In genomic region chr4:15779789-15780188, GRCh38 we compare ENCODE assay signal across 9 cellular contexts. TPM values are rescaled to one million over a fixed set of nuclear protein-coding genes. Genes with fewer than 3 reads are reported as not detected.
DNase-seq lines count a peak whose midpoint lies in the region; ATAC-seq, FAIRE-seq and TF ChIP-seq lines count a peak whose summit lies in the region.
"Had no signal": no experiment of that assay in that cellular context is flagged by ENCODE, and none has a peak within 500 bp of the region (broad histone marks: within the 10 kb centered on the region; RNA-seq: fewer than 3 reads in every experiment).

No MANE protein-coding gene starts in this region.

- H3K9me3 Mint-ChIP-seq in activated T-cell treated with anti-CD3 and anti-CD28 coated beads, Interleukin-2, amount 50 U/mL, for 72 hours = no peaks in the 10 kb centered on the region
- H3K9me3 Mint-ChIP-seq in activated T-helper 17 cell treated with anti-CD3 and anti-CD28 coated beads, Interleukin-2, amount 50 U/mL, for 72 hours = no peaks in the 10 kb centered on the region

- H3K27me3 Mint-ChIP-seq in activated T-cell treated with anti-CD3 and anti-CD28 coated beads, Interleukin-2, amount 50 U/mL, for 72 hours (ENCODE audit: low read depth) = peaks cover 31% of the 10 kb centered on the region
- peaks cover 25% of the 10 kb centered on the region for H3K27me3 Mint-ChIP-seq in activated T-helper 17 cell treated with anti-CD3 and anti-CD28 coated beads, Interleukin-2, amount 50 U/mL, for 72 hours

- H3K4me2 ChIP-seq in keratinocyte (ENCODE audit: control insufficient read depth, extremely low read depth, insufficient read depth, low read depth, low read length) = peak overlapping the region; percentile 84

- dilution Hi-C loops in keratinocyte (cut with MboI; ENCODE audit: extremely low pct_ligation_motif_present, low sequenced_read_pairs) = no loop called here

- no peak overlapping the region for H3K9ac ChIP-seq in keratinocyte (ENCODE audit: control insufficient read depth, extremely low read depth, insufficient read depth, low read length)

- peaks cover 66% of the 10 kb centered on the region for H3K4me1 Mint-ChIP-seq in activated T-cell treated with anti-CD3 and anti-CD28 coated beads, Interleukin-2, amount 50 U/mL, for 72 hours (ENCODE audit: low read depth)
- H3K4me1 Mint-ChIP-seq in activated T-helper 17 cell treated with anti-CD3 and anti-CD28 coated beads, Interleukin-2, amount 50 U/mL, for 72 hours = peaks cover 43% of the 10 kb centered on the region

- H3K36me3 ChIP-seq in keratinocyte (ENCODE audit: control insufficient read depth in 2 of 2, extremely low read depth in 1 of 2, insufficient read depth in 2 of 2, low read length in 2 of 2) (no peaks in the 10 kb centered on the region), thoracic aorta (no peaks in the 10 kb centered on the region)

- peaks cover 9% of the 10 kb centered on the region for H3K4me1 ChIP-seq in keratinocyte (ENCODE audit: control insufficient read depth, extremely low read depth, insufficient read depth, low read length)
- peaks cover 5 to 7% of the 10 kb centered on the region in 2 donors for H3K4me1 ChIP-seq in thoracic aorta (ENCODE audit: control insufficient read depth in 1 of 2, low read depth in 2 of 2)

- H2AFZ ChIP-seq in keratinocyte (ENCODE audit: control insufficient read depth, low read length) = no peak overlapping the region

- H3K79me2 ChIP-seq in keratinocyte (ENCODE audit: control insufficient read depth, insufficient read depth, low read length) = no peaks in the 10 kb centered on the region

- H3K27ac Mint-ChIP-seq in activated T-cell treated with anti-CD3 and anti-CD28 coated beads, Interleukin-2, amount 50 U/mL, for 72 hours = no peak overlapping the region
- peak overlapping the region; percentile 9 for H3K27ac Mint-ChIP-seq in activated T-helper 17 cell treated with anti-CD3 and anti-CD28 coated beads, Interleukin-2, amount 50 U/mL, for 72 hours

- peaks cover 31% of the 10 kb centered on the region for H3K27me3 ChIP-seq in keratinocyte (ENCODE audit: control insufficient read depth, extremely low read depth, insufficient read depth, low read length)
- no peaks in the 10 kb centered on the region for H3K27me3 ChIP-seq in thoracic aorta (replicated peaks; ENCODE audit: insufficient read depth)

- no peak for TF ChIP-seq CTCF in keratinocyte (optimal IDR thresholded peaks at IDR 0.05 in 1 of 3, IDR thresholded peaks at IDR 0.05 in 1 of 3, conservative IDR thresholded peaks at IDR 0.05 in 1 of 3; ENCODE audit: extremely low read depth in 1 of 3, insufficient read depth in 2 of 3, low read length in 3 of 3)
- no peak for TF ChIP-seq CTCF in thoracic aorta (IDR thresholded peaks at IDR 0.05)

- peaks cover 20 to 22% of the 10 kb centered on the region in 2 donors for H3K36me3 Mint-ChIP-seq in activated T-cell treated with anti-CD3 and anti-CD28 coated beads, Interleukin-2, amount 50 U/mL, for 72 hours (ENCODE audit: insufficient read depth in 2 of 2)
- H3K36me3 Mint-ChIP-seq in activated T-helper 17 cell treated with anti-CD3 and anti-CD28 coated beads, Interleukin-2, amount 50 U/mL, for 72 hours (ENCODE audit: low read depth) = no peaks in the 10 kb centered on the region

- ATAC-seq in activated T-cell treated with anti-CD3 and anti-CD28 coated beads, Interleukin-2, amount 50 U/mL, for 72 hours (replicated peaks in 1 of 2) = no peak
- ATAC-seq in activated T-helper 17 cell treated with anti-CD3 and anti-CD28 coated beads, Interleukin-2, amount 50 U/mL, for 72 hours (replicated peaks) = no peak
- ATAC-seq in thoracic aorta (ENCODE audit: insufficient number of reproducible peaks, low FRiP score, low read depth) (no peak), GM18873 (IDR thresholded peaks at IDR 0.05; ENCODE audit: low FRiP score, unreplicated experiment) (no peak)

- no peak for FAIRE-seq in keratinocyte (lab: Jason Lieb, UNC)

- H3K9me3 ChIP-seq in keratinocyte (ENCODE audit: control insufficient read depth, low read depth, low read length) (no peaks in the 10 kb centered on the region), thoracic aorta (no peaks in the 10 kb centered on the region)

- H3K4me3 ChIP-seq in keratinocyte (ENCODE audit: control insufficient read depth in 2 of 3, extremely low read depth in 1 of 3, insufficient read depth in 2 of 3, low read depth in 1 of 3, low read length in 3 of 3) (peak overlapping the region in 1 of 3 experiments; percentile 66), thoracic aorta (peak overlapping the region; percentile 73)

- no peak for DNase-seq in activated T-cell treated with anti-CD3 and anti-CD28 coated beads, Interleukin-2, amount 50 U/mL, for 72 hours
- DNase-seq in activated T-cell treated with anti-CD3 and anti-CD28 coated beads, Interleukin-2, amount 50 U/mL, for 48 hours = no peak
- no peak for DNase-seq in keratinocyte (ENCODE audit: low read depth, low spot score)
- DNase-seq in thoracic aorta (ENCODE audit: low spot score) = no peak
- no peak for DNase-seq in DMS114 treated with DMSO at 0.1 percent for 48 hours (lab: John Stamatoyannopoulos, UW; ENCODE audit: unreplicated experiment)
- DNase-seq in OCI-M1 (lab: John Stamatoyannopoulos, UW) = no peak

- H3K9me1 ChIP-seq in keratinocyte (ENCODE audit: control insufficient read depth, extremely low read depth, insufficient read depth, low read length) = no peaks in the 10 kb centered on the region

- peak overlapping the region; percentile 86 to 90 for H3K4me3 Mint-ChIP-seq in activated T-cell treated with anti-CD3 and anti-CD28 coated beads, Interleukin-2, amount 50 U/mL, for 72 hours
- H3K4me3 Mint-ChIP-seq in activated T-helper 17 cell treated with anti-CD3 and anti-CD28 coated beads, Interleukin-2, amount 50 U/mL, for 72 hours = peak overlapping the region; percentile 79

- no peaks in the 10 kb centered on the region for H4K20me1 ChIP-seq in keratinocyte (ENCODE audit: control insufficient read depth, extremely low read depth, insufficient read depth, low read length)

- H3K27ac ChIP-seq in keratinocyte (ENCODE audit: control insufficient read depth, insufficient read depth, low read length) (no peak overlapping the region), thoracic aorta (no peak overlapping the region)

RNA-seq across cellular contexts. Expression of gene CD38, which starts 1.7 kb away (rescaled TPM):
- total RNA-seq in activated T-cell treated with anti-CD3 and anti-CD28 coated beads, Interleukin-2, amount 50 U/mL, for 72 hours = 10 to 100 TPM; 60.2 to 62.9 TPM
- 1 to 10 TPM; 3.0 to 3.9 TPM for total RNA-seq in activated T-helper 17 cell treated with anti-CD3 and anti-CD28 coated beads, Interleukin-2, amount 50 U/mL, for 72 hours
- 0.02 to 0.08 TPM (median 0.05 TPM) in 3 replicates for polyA plus RNA-seq in keratinocyte
- not detected for polyA plus RNA-seq in keratinocyte (2011; ENCODE audit: low read depth)
- 0.04 and 0.19 TPM in 2 replicates for polyA plus RNA-seq in keratinocyte (2011; cell fraction: cytosol; rRNA removed)
- polyA plus RNA-seq in keratinocyte (2011; cell fraction: nucleus; rRNA removed) = 0.06 and 0.07 TPM in 2 replicates
- polyA plus RNA-seq in keratinocyte (2012; ENCODE audit: low replicate concordance) = not detected in 2 replicates
- 0.10 TPM in 1 of 3 replicates, not detected in the others for polyA minus RNA-seq in keratinocyte
- not detected for polyA minus RNA-seq in keratinocyte (2011; cell fraction: cytosol; rRNA and poly(A)+ RNA removed)
- polyA minus RNA-seq in keratinocyte (2011; cell fraction: nucleus; rRNA and poly(A)+ RNA removed) = not detected in 2 replicates
- 1 to 10 TPM; 3.2 to 7.8 TPM for total RNA-seq in thoracic aorta
- polyA plus RNA-seq: BJ had no signal

Comparison
In these comparisons a context has a peak if more than half of its experiments do, and no peak if none do; other contexts are left out.
1. RNA of gene CD38, which starts 1.7 kb away (total RNA-seq): 60.2 to 62.9 TPM in activated T-cell treated with anti-CD3 and anti-CD28 coated beads, Interleukin-2, amount 50 U/mL, for 72 hours; 3.2 to 7.8 TPM in thoracic aorta and 3.0 to 3.9 TPM in activated T-helper 17 cell treated with anti-CD3 and anti-CD28 coated beads, Interleukin-2, amount 50 U/mL, for 72 hours; every median in the first group is over 4 times any median in the second.